ENCODE assay signal across 13 cellular contexts in genomic region chr11:62724171-62724570, GRCh38. TPM values are rescaled to one million over a fixed set of nuclear protein-coding genes. Genes with fewer than 3 reads are reported as not detected.
DNase-seq lines count a peak whose midpoint lies in the region; ATAC-seq and TF ChIP-seq lines count a peak whose summit lies in the region.
"Had no signal": no experiment of that assay in that cellular context is flagged by ENCODE, and none has a peak within 500 bp of the region (broad histone marks: within the 10 kb centered on the region; RNA-seq: fewer than 3 reads in every experiment).

No MANE protein-coding gene starts in this region.

- no peak for ATAC-seq in stimulated activated naive CD8-positive, alpha-beta T cell treated with anti-CD3 and anti-CD28 coated beads, Interleukin-15, Interleukin-2, amounts not matched to agents 100 U/mL and 50 U/mL, for 24 hours
- ATAC-seq in GM18870 (IDR thresholded peaks at IDR 0.05; ENCODE audit: unreplicated experiment), result no peak

- no peak for TF ChIP-seq POLR2A in uterus (IDR thresholded peaks at IDR 0.05)

- H3K14ac ChIP-seq in mesenchymal stem cell (ENCODE audit: low read length in 2 of 2), result peak overlapping the region in 1 of 2 experiments; percentile 15

- H3K23ac ChIP-seq in mesenchymal stem cell (ENCODE audit: low read length in 2 of 2), result no peak overlapping the region

- H3K27ac ChIP-seq in mesenchymal stem cell (ENCODE audit: low read length, poor library complexity, severe bottlenecking) (no peak overlapping the region), uterus (peak overlapping the region in 1 of 2 donors; percentile 87)

- H3K27me3 Mint-ChIP-seq in stimulated activated naive CD8-positive, alpha-beta T cell treated with anti-CD3 and anti-CD28 coated beads, Interleukin-15, Interleukin-2, amounts not matched to agents 100 ng/mL and 50 ng/mL, for 24 hours, result no peaks in the 10 kb centered on the region

- no peaks in the 10 kb centered on the region for H3K9me3 Mint-ChIP-seq in stimulated activated naive CD8-positive, alpha-beta T cell treated with anti-CD3 and anti-CD28 coated beads, Interleukin-15, Interleukin-2, amounts not matched to agents 100 ng/mL and 50 ng/mL, for 24 hours

- H3K4ac ChIP-seq in mesenchymal stem cell (ENCODE audit: low read depth in 1 of 2, low read length in 2 of 2), result no peak overlapping the region

- peak overlapping the region; percentile 67 for H3K27ac Mint-ChIP-seq in stimulated activated naive CD8-positive, alpha-beta T cell treated with anti-CD3 and anti-CD28 coated beads, Interleukin-15, Interleukin-2, amounts not matched to agents 100 ng/mL and 50 ng/mL, for 24 hours

- H2AK5ac ChIP-seq in mesenchymal stem cell (ENCODE audit: low read length, severe bottlenecking), result no peak overlapping the region

- intact Hi-C loops in uterus (cut with DNase I; ENCODE audit: low total_unique reads), result no loop called here

- TF ChIP-seq CTCF in astrocyte of the cerebellum (IDR thresholded peaks at IDR 0.05; ENCODE audit: low read depth, low read length, missing control alignments) (no peak), uterus (IDR thresholded peaks at IDR 0.05) (no peak)

- 87% methylated on average over 8 of the region's 8 CpGs for WGBS in mesenchymal stem cell

- no peak overlapping the region for H3K18ac ChIP-seq in mesenchymal stem cell (ENCODE audit: low read depth in 1 of 2, low read length in 2 of 2)

- no peak overlapping the region for H4K8ac ChIP-seq in mesenchymal stem cell (ENCODE audit: low read length)

- H2BK5ac ChIP-seq in mesenchymal stem cell (ENCODE audit: low read depth, low read length, poor library complexity, severe bottlenecking), result no peak overlapping the region

- no peak overlapping the region for H2AFZ ChIP-seq in mesenchymal stem cell (ENCODE audit: low read depth, low read length)

- no peak for DNase-seq in stimulated activated naive CD8-positive, alpha-beta T cell treated with anti-CD3 and anti-CD28 coated beads, Interleukin-15, Interleukin-2, amounts not matched to agents 100 U/mL and 50 U/mL, for 24 hours
- DNase-seq in astrocyte of the cerebellum (ENCODE audit: low read depth), result no peak
- no peak for DNase-seq in mesenchymal stem cell
- no peak for DNase-seq in uterus
- DNase-seq in NCI-H2107 treated with DMSO at 0.1 percent for 48 hours (lab: John Stamatoyannopoulos, UW; ENCODE audit: unreplicated experiment), result no peak
- no peak for DNase-seq in islet precursor cell
- DNase-seq: activated CD4-positive, alpha-beta T cell treated with anti-CD3 and anti-CD28 coated beads, Interleukin-2, amount 50 U/mL, for 4 hours; H7; head of caudate nucleus; NCI-H2081 treated with DMSO at 0.1 percent for 48 hours; stimulated activated CD4-positive, alpha-beta T cell treated with anti-CD3 and anti-CD28 coated beads, Interleukin-2, amount 100 ng/mL, for 24 hours had no signal

- H3K27me3 ChIP-seq in mesenchymal stem cell (ENCODE audit: control insufficient read depth in 1 of 2, insufficient read depth in 1 of 2, low read length in 2 of 2), result no peaks in the 10 kb centered on the region
- no peaks in the 10 kb centered on the region for H3K27me3 ChIP-seq in uterus

- in situ Hi-C loops in astrocyte of the cerebellum (cut with HindIII; ENCODE audit: low sequenced_read_pairs), result no loop called here

- H3K4me1 Mint-ChIP-seq in stimulated activated naive CD8-positive, alpha-beta T cell treated with anti-CD3 and anti-CD28 coated beads, Interleukin-15, Interleukin-2, amounts not matched to agents 100 ng/mL and 50 ng/mL, for 24 hours (ENCODE audit: low read depth), result peaks cover 62% of the 10 kb centered on the region

- no peak overlapping the region for H4K91ac ChIP-seq in mesenchymal stem cell (ENCODE audit: low read length)

- no peak overlapping the region for H2BK15ac ChIP-seq in mesenchymal stem cell (ENCODE audit: low read depth, poor library complexity, severe bottlenecking)

- H2BK12ac ChIP-seq in mesenchymal stem cell (ENCODE audit: low read length in 2 of 2), result no peak overlapping the region

- peaks cover 4% of the 10 kb centered on the region for H3K79me1 ChIP-seq in mesenchymal stem cell (replicated peaks; ENCODE audit: low read length, poor library complexity, severe bottlenecking)

- H3K36me3 ChIP-seq in mesenchymal stem cell (ENCODE audit: control insufficient read depth in 1 of 2, insufficient read depth in 2 of 2, low read depth in 1 of 2, low read length in 2 of 2) (peaks cover 23 to 51% of the 10 kb centered on the region in 2 experiments), uterus (no peaks in the 10 kb centered on the region)

- H2BK120ac ChIP-seq in mesenchymal stem cell (ENCODE audit: low read depth, low read length), result no peak overlapping the region

- no peaks in the 10 kb centered on the region for H3K9me3 ChIP-seq in mesenchymal stem cell (ENCODE audit: control insufficient read depth, low read length)
- no peaks in the 10 kb centered on the region for H3K9me3 ChIP-seq in uterus

- peak overlapping the region; percentile 95 for H3K4me3 Mint-ChIP-seq in stimulated activated naive CD8-positive, alpha-beta T cell treated with anti-CD3 and anti-CD28 coated beads, Interleukin-15, Interleukin-2, amounts not matched to agents 100 ng/mL and 50 ng/mL, for 24 hours

- peak overlapping the region; percentile 98 for H3K9ac ChIP-seq in mesenchymal stem cell (ENCODE audit: low read length)

- peak overlapping the region; percentile 94 for H3K4me3 ChIP-seq in astrocyte of the cerebellum (ENCODE audit: low read depth, low read length)
- peak overlapping the region in 1 of 2 experiments; percentile 100 for H3K4me3 ChIP-seq in mesenchymal stem cell (ENCODE audit: insufficient read depth in 1 of 2, low read depth in 1 of 2, low read length in 2 of 2)
- H3K4me3 ChIP-seq in uterus, result peak overlapping the region; percentile 51 to 74

- H3K36me3 Mint-ChIP-seq in stimulated activated naive CD8-positive, alpha-beta T cell treated with anti-CD3 and anti-CD28 coated beads, Interleukin-15, Interleukin-2, amounts not matched to agents 100 ng/mL and 50 ng/mL, for 24 hours (ENCODE audit: low read depth), result peaks cover 70% of the 10 kb centered on the region

- H3K4me2 ChIP-seq in mesenchymal stem cell (ENCODE audit: low read length, poor library complexity, severe bottlenecking), result peak overlapping the region; percentile 50

- H3K4me1 ChIP-seq in mesenchymal stem cell (ENCODE audit: control insufficient read depth, insufficient read depth, low read depth, low read length) (peaks cover 4% of the 10 kb centered on the region), uterus (peaks cover 0 to 12% of the 10 kb centered on the region in 2 donors)

RNA-seq across cellular contexts. Expression of gene HNRNPUL2, which starts 3.1 kb away (rescaled TPM):
- polyA plus RNA-seq in mesenchymal stem cell (2013, experiment 1 of 2), result 29.8 TPM
- polyA plus RNA-seq in mesenchymal stem cell (2013, experiment 2 of 2), result 28.0 TPM
- total RNA-seq in uterus, result 10 to 100 TPM; 17.7 to 58.3 (median 21.3) TPM

RNA-seq across cellular contexts. Expression of gene TTC9C, which starts 4.1 kb away (rescaled TPM):
- 65.8 TPM for polyA plus RNA-seq in mesenchymal stem cell (2013, experiment 1 of 2)
- 64.2 TPM for polyA plus RNA-seq in mesenchymal stem cell (2013, experiment 2 of 2)
- 10 to 100 TPM in 2 of 4 donors, 1 to 10 TPM in 2; 1.3 to 32.4 (median 16.3) TPM for total RNA-seq in uterus

RNA-seq across cellular contexts. Expression of gene GNG3, which starts 16.7 kb away (rescaled TPM):
- polyA plus RNA-seq in mesenchymal stem cell (2013, experiment 1 of 2), result 0.10 TPM
- polyA plus RNA-seq in mesenchymal stem cell (2013, experiment 2 of 2), result 0.07 TPM
- total RNA-seq in uterus, result under 1 TPM in 1 of 4 donors, not detected in 3; 0.52 TPM

RNA-seq across cellular contexts. Expression of gene BSCL2, which starts 16.9 kb away (rescaled TPM):
- 41.4 TPM for polyA plus RNA-seq in mesenchymal stem cell (2013, experiment 1 of 2)
- polyA plus RNA-seq in mesenchymal stem cell (2013, experiment 2 of 2), result 41.0 TPM
- 10 to 100 TPM; 24.1 to 46.7 (median 34.4) TPM for total RNA-seq in uterus

RNA-seq across cellular contexts. Expression of gene ZBTB3, which starts 29.8 kb away (rescaled TPM):
- 5.1 TPM for polyA plus RNA-seq in mesenchymal stem cell (2013, experiment 1 of 2)
- 5.0 TPM for polyA plus RNA-seq in mesenchymal stem cell (2013, experiment 2 of 2)
- total RNA-seq in uterus, result 10 to 100 TPM in 3 of 4 donors, under 1 TPM in 1; 0.59 to 28.9 (median 18.3) TPM
